In the genomic region with DNA sequence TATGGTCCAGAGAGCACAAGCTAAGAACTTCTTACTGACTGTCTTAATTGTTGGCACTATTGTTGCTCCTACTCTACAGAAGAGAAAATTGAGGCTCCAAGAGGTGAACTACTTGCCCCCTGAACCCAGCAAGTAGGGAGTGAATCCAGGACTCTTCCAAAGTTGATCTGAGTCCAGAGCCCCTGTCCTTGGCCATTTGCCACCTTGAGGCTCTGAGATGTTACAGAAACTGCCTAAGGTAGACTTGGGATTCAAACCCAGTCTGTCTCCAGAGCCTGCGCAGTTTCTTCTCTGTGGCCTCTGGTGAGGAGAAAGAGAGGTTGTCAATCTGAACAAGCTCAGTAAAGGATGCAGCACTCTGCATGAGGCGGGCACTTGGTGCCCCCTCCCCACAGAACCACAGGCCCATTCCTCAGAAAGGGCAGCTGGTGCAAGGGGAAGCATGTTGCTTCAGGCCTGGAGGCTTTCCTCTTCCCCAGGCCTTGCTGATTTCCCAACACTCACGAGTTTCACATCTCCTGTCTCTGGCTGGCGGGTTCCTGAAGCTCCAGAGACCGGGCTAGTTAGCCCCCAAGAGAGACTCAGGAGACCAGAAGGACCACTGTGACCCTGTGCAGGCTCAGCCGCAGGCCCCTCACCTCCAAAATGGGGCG, we compare ENCODE assay signal across 1 cellular context.
TF ChIP-seq lines count a peak whose summit lies in the region.

No MANE protein-coding gene starts in this region.

TF ChIP-seq in K562, 482 proteins besides CTCF, POLR2A, EP300 and RAD21 (continued from another document):
- TF ChIP-seq, protein P1, sequence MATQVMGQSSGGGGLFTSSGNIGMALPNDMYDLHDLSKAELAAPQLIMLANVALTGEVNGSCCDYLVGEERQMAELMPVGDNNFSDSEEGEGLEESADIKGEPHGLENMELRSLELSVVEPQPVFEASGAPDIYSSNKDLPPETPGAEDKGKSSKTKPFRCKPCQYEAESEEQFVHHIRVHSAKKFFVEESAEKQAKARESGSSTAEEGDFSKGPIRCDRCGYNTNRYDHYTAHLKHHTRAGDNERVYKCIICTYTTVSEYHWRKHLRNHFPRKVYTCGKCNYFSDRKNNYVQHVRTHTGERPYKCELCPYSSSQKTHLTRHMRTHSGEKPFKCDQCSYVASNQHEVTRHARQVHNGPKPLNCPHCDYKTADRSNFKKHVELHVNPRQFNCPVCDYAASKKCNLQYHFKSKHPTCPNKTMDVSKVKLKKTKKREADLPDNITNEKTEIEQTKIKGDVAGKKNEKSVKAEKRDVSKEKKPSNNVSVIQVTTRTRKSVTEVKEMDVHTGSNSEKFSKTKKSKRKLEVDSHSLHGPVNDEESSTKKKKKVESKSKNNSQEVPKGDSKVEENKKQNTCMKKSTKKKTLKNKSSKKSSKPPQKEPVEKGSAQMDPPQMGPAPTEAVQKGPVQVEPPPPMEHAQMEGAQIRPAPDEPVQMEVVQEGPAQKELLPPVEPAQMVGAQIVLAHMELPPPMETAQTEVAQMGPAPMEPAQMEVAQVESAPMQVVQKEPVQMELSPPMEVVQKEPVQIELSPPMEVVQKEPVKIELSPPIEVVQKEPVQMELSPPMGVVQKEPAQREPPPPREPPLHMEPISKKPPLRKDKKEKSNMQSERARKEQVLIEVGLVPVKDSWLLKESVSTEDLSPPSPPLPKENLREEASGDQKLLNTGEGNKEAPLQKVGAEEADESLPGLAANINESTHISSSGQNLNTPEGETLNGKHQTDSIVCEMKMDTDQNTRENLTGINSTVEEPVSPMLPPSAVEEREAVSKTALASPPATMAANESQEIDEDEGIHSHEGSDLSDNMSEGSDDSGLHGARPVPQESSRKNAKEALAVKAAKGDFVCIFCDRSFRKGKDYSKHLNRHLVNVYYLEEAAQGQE (CRISPR knock-in tag; IDR thresholded peaks at IDR 0.05; ENCODE audit: low read depth), result no peak
- no peak for TF ChIP-seq NONO (IDR thresholded peaks at IDR 0.05; ENCODE audit: low read depth in 2 of 2, low read length in 1 of 2)
- no peak for TF ChIP-seq ZNF561 (CRISPR knock-in tag; conservative IDR thresholded peaks at IDR 0.05)
- TF ChIP-seq ZNF133 (CRISPR knock-in tag; IDR thresholded peaks at IDR 0.05), result no peak
- no peak for TF ChIP-seq TAF7 (tag; IDR thresholded peaks at IDR 0.05)
- no peak for TF ChIP-seq ZNF121 (CRISPR knock-in tag; conservative IDR thresholded peaks at IDR 0.05)
- TF ChIP-seq NFATC3 (IDR thresholded peaks at IDR 0.05), result no peak
- no peak for TF ChIP-seq POLR2G (IDR thresholded peaks at IDR 0.05; ENCODE audit: low read depth, low read length)
- no peak for TF ChIP-seq RB1 (IDR thresholded peaks at IDR 0.05; ENCODE audit: low read depth)
- no peak for TF ChIP-seq RNF2 (IDR thresholded peaks at IDR 0.05)
- no peak for TF ChIP-seq RFX1 (IDR thresholded peaks at IDR 0.05)
- TF ChIP-seq THRAP3 (IDR thresholded peaks at IDR 0.05; ENCODE audit: borderline replicate concordance), result no peak
